In the genomic region with DNA sequence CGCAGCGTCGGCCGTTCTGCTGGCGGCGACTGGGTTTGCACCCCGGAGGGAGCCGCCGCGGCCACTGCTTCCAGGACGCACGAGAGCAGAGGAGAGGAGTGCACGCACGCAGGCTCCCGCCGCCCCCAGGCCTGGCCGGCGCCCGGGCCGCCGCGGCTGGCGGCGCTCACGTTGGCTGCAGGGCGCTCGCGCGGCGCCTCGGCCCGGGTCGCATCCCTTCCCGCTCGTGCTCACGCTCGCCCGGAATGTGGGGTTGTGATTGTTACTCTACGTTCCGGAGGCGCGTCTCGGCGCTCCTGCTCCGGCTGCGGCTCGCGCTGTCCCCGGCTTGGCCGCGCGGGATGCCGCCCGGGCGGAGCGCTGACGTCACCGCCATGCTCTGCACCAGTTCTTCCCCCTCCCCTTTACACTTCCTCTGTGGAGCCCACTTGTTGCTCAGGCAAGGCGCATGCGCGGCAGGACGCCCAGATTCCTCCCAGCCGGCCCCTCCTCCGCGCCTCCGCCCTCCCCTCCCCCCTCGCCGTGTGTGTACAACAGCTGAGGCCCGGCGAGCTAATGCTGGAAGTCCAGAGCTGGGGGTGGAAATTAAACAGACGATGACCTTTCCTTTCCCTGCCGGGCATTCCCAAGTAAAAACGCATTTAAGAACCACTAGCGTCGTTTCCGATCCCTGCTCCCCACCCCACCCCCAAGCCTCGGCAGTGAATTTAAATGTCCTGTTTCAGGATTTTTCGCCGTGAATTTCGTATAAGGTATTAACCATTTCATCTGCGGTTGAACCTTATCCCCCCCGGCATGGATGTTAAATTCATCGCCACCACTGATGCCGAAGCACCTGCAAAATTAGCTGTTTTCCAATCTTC, we compare ENCODE assay signal across 1 cellular context.
TF ChIP-seq lines count a peak whose summit lies in the region.

A gene (minus strand): TSS at position 325 of the 863 bp plus-strand sequence. CDS start 916 bp downstream, outside the sequence.

TF ChIP-seq in Ishikawa, 13 proteins besides CTCF, POLR2A, EP300 and RAD21 (continued from another document):
- TF ChIP-seq, protein P1, sequence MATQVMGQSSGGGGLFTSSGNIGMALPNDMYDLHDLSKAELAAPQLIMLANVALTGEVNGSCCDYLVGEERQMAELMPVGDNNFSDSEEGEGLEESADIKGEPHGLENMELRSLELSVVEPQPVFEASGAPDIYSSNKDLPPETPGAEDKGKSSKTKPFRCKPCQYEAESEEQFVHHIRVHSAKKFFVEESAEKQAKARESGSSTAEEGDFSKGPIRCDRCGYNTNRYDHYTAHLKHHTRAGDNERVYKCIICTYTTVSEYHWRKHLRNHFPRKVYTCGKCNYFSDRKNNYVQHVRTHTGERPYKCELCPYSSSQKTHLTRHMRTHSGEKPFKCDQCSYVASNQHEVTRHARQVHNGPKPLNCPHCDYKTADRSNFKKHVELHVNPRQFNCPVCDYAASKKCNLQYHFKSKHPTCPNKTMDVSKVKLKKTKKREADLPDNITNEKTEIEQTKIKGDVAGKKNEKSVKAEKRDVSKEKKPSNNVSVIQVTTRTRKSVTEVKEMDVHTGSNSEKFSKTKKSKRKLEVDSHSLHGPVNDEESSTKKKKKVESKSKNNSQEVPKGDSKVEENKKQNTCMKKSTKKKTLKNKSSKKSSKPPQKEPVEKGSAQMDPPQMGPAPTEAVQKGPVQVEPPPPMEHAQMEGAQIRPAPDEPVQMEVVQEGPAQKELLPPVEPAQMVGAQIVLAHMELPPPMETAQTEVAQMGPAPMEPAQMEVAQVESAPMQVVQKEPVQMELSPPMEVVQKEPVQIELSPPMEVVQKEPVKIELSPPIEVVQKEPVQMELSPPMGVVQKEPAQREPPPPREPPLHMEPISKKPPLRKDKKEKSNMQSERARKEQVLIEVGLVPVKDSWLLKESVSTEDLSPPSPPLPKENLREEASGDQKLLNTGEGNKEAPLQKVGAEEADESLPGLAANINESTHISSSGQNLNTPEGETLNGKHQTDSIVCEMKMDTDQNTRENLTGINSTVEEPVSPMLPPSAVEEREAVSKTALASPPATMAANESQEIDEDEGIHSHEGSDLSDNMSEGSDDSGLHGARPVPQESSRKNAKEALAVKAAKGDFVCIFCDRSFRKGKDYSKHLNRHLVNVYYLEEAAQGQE (IDR thresholded peaks at IDR 0.05; ENCODE audit: low read depth), result no peak
- TF ChIP-seq, protein P2, sequence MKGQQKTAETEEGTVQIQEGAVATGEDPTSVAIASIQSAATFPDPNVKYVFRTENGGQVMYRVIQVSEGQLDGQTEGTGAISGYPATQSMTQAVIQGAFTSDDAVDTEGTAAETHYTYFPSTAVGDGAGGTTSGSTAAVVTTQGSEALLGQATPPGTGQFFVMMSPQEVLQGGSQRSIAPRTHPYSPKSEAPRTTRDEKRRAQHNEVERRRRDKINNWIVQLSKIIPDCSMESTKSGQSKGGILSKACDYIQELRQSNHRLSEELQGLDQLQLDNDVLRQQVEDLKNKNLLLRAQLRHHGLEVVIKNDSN (IDR thresholded peaks at IDR 0.05), result peak; percentile 4; the same call in 1 of the 2 replicates
- peak; percentile 66; the same call in 1 of the 2 replicates for TF ChIP-seq TAF1 (IDR thresholded peaks at IDR 0.05; ENCODE audit: low read depth)
